8 cellular contexts compared by ENCODE assay signal in the genomic region with DNA sequence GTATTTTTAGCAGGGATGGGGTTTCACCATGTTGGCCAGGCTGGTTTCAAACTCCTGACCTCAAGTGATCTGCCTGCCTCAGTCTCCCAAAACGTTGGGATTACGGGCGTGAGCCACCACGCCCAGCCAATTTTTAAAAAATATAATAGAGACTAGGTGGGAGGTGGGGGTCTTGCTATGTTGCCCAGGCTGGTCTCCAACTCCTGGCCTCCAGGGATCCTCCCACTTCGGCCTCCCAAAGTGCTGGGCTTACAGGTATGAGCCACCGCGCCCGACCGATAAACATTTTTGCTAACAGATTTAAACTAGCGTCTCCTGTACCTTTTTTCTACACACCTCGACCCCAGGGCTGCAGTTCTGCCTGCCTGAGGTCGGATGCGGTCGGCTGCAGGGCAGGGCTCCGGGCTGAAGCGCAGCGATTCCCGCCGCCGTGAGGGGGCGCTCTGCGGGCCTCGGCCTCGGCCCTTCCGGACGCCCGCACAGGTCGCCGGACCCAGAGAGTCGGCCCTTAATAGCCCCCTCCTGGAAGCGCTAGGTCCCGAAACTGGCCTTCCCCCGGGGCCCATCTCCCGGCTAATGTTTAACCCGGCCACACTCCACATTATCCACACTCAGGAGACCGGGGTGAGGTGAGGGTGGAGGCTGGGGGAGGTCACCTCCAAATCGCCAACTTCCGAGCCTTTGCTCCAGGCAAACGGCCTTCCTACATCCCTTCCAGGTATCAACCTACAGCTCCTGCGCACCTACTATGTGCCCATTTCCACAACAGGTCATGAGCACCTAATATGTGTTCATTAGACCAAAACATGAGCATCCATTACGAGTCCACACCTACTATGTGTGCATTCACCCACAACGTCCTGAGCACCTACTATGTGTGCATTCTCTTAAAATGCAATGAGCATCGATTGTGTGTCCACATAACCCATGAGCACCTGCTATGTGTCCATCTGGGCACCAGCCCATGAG. TPM values are rescaled to one million over a fixed set of nuclear protein-coding genes. Genes with fewer than 3 reads are reported as not detected.
DNase-seq lines count a peak whose midpoint lies in the region; ATAC-seq, FAIRE-seq and TF ChIP-seq lines count a peak whose summit lies in the region.

No MANE protein-coding gene starts in this region.

- no peak for TF ChIP-seq POLR2A in GM12892 (IDR thresholded peaks at IDR 0.05; ENCODE audit: low read depth, low read length)

- peak overlapping the region in 3 of 59 donors; percentile 62 to 73 (median 65) for H3K4me3 ChIP-seq in dorsolateral prefrontal cortex

- ATAC-seq in HG02642 (IDR thresholded peaks at IDR 0.05; ENCODE audit: poor library complexity, unreplicated experiment): no peak

- H3K4me1 Mint-ChIP-seq in nephron progenitor cell: peaks cover 31% of the 10 kb centered on the region

- H3K27me3 Mint-ChIP-seq in nephron progenitor cell (ENCODE audit: low read depth, poor library complexity): peaks cover 4% of the 10 kb centered on the region

- DNase-seq in 8988T: peak; percentile 72
- DNase-seq in GM12892 (ENCODE audit: insufficient read length): peak; percentile 68
- peak; percentile 30 for DNase-seq in NCI-H526 treated with DMSO at 0.1 percent for 48 hours (lab: John Stamatoyannopoulos, UW)
- DNase-seq in dorsolateral prefrontal cortex: no peak
- peak; percentile 76 for DNase-seq in nephron progenitor cell
- no peak for DNase-seq in DMS153 treated with DMSO at 0.1 percent for 48 hours (lab: John Stamatoyannopoulos, UW; ENCODE audit: unreplicated experiment)
- no peak for DNase-seq in NK-92 (lab: John Stamatoyannopoulos, UW; ENCODE audit: unreplicated experiment)

- peak overlapping the region; percentile 90 for H3K4me3 Mint-ChIP-seq in nephron progenitor cell

- no peaks in the 10 kb centered on the region for H3K36me3 Mint-ChIP-seq in nephron progenitor cell (ENCODE audit: low read depth)

- H3K27ac Mint-ChIP-seq in nephron progenitor cell: no peak overlapping the region

- H3K27me3 ChIP-seq in dorsolateral prefrontal cortex: no peaks in the 10 kb centered on the region

- TF ChIP-seq CTCF in dorsolateral prefrontal cortex (IDR thresholded peaks at IDR 0.05 in 54 of 56, conservative IDR thresholded peaks at IDR 0.05 in 2 of 56; ENCODE audit: low read depth in 1 of 56, partially characterized antibody in 56 of 56) (peak in 50 of 56 donors; percentile 6 to 62 (median 43)), nephron progenitor cell (IDR thresholded peaks at IDR 0.05) (peak; percentile 72)

- peak; percentile 21 for FAIRE-seq in GM12892 (lab: Jason Lieb, UNC)

- H3K9me3 Mint-ChIP-seq in nephron progenitor cell: no peaks in the 10 kb centered on the region

- peak overlapping the region in 6 of 59 donors; percentile 81 to 95 (median 89) for H3K27ac ChIP-seq in dorsolateral prefrontal cortex

- intact Hi-C loops in dorsolateral prefrontal cortex (cut with DNase I): no loop called here

RNA-seq across cellular contexts. Expression of gene GLIS2, which starts 2.0 kb away (rescaled TPM):
- polyA plus RNA-seq in GM12892 (2012; ENCODE audit: missing spikeins): 0.42 TPM
- total RNA-seq in dorsolateral prefrontal cortex: 10 to 100 TPM in 35 of 120 experiments, 1 to 10 TPM in 85; 5.4 to 21.8 (median 8.4) TPM

RNA-seq across cellular contexts. Expression of gene PAM16, which starts 37.3 kb away (rescaled TPM):
- polyA plus RNA-seq in GM12892 (2012; ENCODE audit: missing spikeins): 27.7 TPM
- total RNA-seq in dorsolateral prefrontal cortex: 10 to 100 TPM; 31.5 to 61.9 (median 44.6) TPM

RNA-seq across cellular contexts. Expression of gene TFAP4, which starts 41.0 kb away (rescaled TPM):
- polyA plus RNA-seq in GM12892 (2012; ENCODE audit: missing spikeins): 12.6 TPM
- total RNA-seq in dorsolateral prefrontal cortex: 10 to 100 TPM in 119 of 120 experiments, 1 to 10 TPM in 1; 9.7 to 30.2 (median 16.2) TPM

RNA-seq across cellular contexts. Expression of gene VASN, which starts 57.8 kb away (rescaled TPM):
- polyA plus RNA-seq in GM12892 (2012; ENCODE audit: missing spikeins): not detected
- total RNA-seq in dorsolateral prefrontal cortex: 10 to 100 TPM in 84 of 120 experiments, 1 to 10 TPM in 36; 3.9 to 49.4 (median 12.1) TPM

Comparison
In these comparisons a context has a peak if more than half of its experiments do, and no peak if none do; other contexts are left out.
1. DNase-seq: peak in 8988T (single experiment), GM12892 (single experiment), NCI-H526 treated with DMSO at 0.1 percent for 48 hours (single experiment) and nephron progenitor cell (single experiment); none in dorsolateral prefrontal cortex (0 of 10), DMS153 treated with DMSO at 0.1 percent for 48 hours (single experiment) and NK-92 (single experiment).